In the genomic region with DNA sequence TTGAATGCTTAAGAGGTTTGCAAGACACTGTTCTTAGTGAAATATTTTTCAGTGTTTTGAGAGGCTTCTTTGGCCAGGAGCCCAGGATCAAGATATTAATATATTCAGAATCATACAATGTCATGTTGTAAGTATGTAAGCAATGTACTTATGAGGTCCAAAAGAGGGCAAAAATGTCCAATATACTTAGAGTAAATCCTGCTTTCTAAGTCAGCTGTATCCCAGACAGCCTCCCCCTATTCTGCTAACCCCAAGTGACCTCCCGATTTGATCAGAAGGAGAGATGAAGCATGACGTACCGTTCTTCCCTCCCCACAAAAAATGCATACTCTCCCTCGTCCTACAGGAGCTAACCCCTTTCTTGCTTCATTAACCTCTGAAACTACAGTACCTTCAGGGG, we compare ENCODE assay signal across 15 cellular contexts.
DNase-seq lines count a peak whose midpoint lies in the region; ATAC-seq and TF ChIP-seq lines count a peak whose summit lies in the region.
"Had no signal": no experiment of that assay in that cellular context is flagged by ENCODE, and none has a peak within 500 bp of the region (broad histone marks: within the 10 kb centered on the region; RNA-seq: fewer than 3 reads in every experiment).

No MANE protein-coding gene starts in this region.

- no peaks in the 10 kb centered on the region for H3K27me3 ChIP-seq in adipocyte (replicated peaks; ENCODE audit: control insufficient read depth, insufficient read depth, low read length)
- no peaks in the 10 kb centered on the region for H3K27me3 ChIP-seq in Peyer's patch

- TF ChIP-seq CTCF in AG10803 (conservative IDR thresholded peaks at IDR 0.05; ENCODE audit: low read length) (no peak), retinal pigment epithelial cell (conservative IDR thresholded peaks at IDR 0.05; ENCODE audit: low read depth, low read length) (no peak), Peyer's patch (IDR thresholded peaks at IDR 0.05) (no peak)

- peak; percentile 94 for DNase-seq in AG10803 (ENCODE audit: low read depth)
- peak; percentile 94 for DNase-seq in adipocyte (ENCODE audit: low read depth)
- peak; percentile 29 for DNase-seq in glomerular visceral epithelial cell (ENCODE audit: extremely low spot score)
- DNase-seq in retinal pigment epithelial cell (ENCODE audit: low read depth): peak; percentile 81
- DNase-seq in Peyer's patch: no peak
- DNase-seq in NCI-H2029 treated with DMSO at 0.1 percent for 48 hours (lab: John Stamatoyannopoulos, UW): no peak
- DNase-seq in pons (ENCODE audit: low spot score): no peak
- DNase-seq: activated effector memory CD4-positive, alpha-beta T cell treated with Interleukin-2 at 50 U/mL for 16 hours; cerebellar nuclear complex; foreskin melanocyte; NCI-H1105; NCI-H524; trophoblast cell had no signal

- peak overlapping the region; percentile 38 for H3K9ac ChIP-seq in adipocyte (ENCODE audit: low read length)

- H3K27ac ChIP-seq in Peyer's patch: peak overlapping the region in 2 of 4 donors; percentile 12 to 50

- H3K36me3 ChIP-seq in adipocyte (ENCODE audit: control insufficient read depth, insufficient read depth, low read length, severe bottlenecking): peaks cover 47% of the 10 kb centered on the region
- peaks cover 0 to 34% (median 0%) of the 10 kb centered on the region in 3 donors for H3K36me3 ChIP-seq in Peyer's patch

- no peak for ATAC-seq in GM21526 (IDR thresholded peaks at IDR 0.05; ENCODE audit: low FRiP score, unreplicated experiment)
- ATAC-seq: left lobe of liver had no signal

- no peak for TF ChIP-seq POLR2A in Peyer's patch (IDR thresholded peaks at IDR 0.05)

- H3K4me3 ChIP-seq in AG10803 (ENCODE audit: low read length): no peak overlapping the region
- H3K4me3 ChIP-seq in adipocyte (ENCODE audit: low read length): peak overlapping the region; percentile 10
- H3K4me3 ChIP-seq in retinal pigment epithelial cell (ENCODE audit: low read length): no peak overlapping the region
- H3K4me3 ChIP-seq in Peyer's patch: no peak overlapping the region

- H3K4me1 ChIP-seq in adipocyte (ENCODE audit: control insufficient read depth, insufficient read depth, low read length): peaks cover 25% of the 10 kb centered on the region
- H3K4me1 ChIP-seq in Peyer's patch: peaks cover 0 to 5% (median 0%) of the 10 kb centered on the region in 4 donors

- H3K9me3 ChIP-seq in adipocyte (ENCODE audit: control insufficient read depth, low read length): no peaks in the 10 kb centered on the region
- no peaks in the 10 kb centered on the region for H3K9me3 ChIP-seq in Peyer's patch

Comparison
In these comparisons a context has a peak if more than half of its experiments do, and no peak if none do; other contexts are left out.
1. DNase-seq: peak in AG10803 (single experiment), adipocyte (single experiment), glomerular visceral epithelial cell (single experiment) and retinal pigment epithelial cell (single experiment); none in Peyer's patch (0 of 3), NCI-H2029 treated with DMSO at 0.1 percent for 48 hours (single experiment) and pons (single experiment).